In genomic region chr4:69170233-69171134, GRCh38 we compare ENCODE assay signal across 9 cellular contexts. TPM values are rescaled to one million over a fixed set of nuclear protein-coding genes. Genes with fewer than 3 reads are reported as not detected.
DNase-seq lines count a peak whose midpoint lies in the region; ATAC-seq and TF ChIP-seq lines count a peak whose summit lies in the region.
"Not testable (repeated sequence)": the region's sequence is repeated elsewhere in the genome, so short reads cannot be mapped to it uniquely, and the experiment has no call there.
"Had no signal": no experiment of that assay in that cellular context is flagged by ENCODE, and none has a peak within 500 bp of the region (broad histone marks: within the 10 kb centered on the region; RNA-seq: fewer than 3 reads in every experiment).

No MANE protein-coding gene starts in this region.

- ATAC-seq in GM21723 (IDR thresholded peaks at IDR 0.05; ENCODE audit: unreplicated experiment): peak; percentile 83
- ATAC-seq in HG03575 (IDR thresholded peaks at IDR 0.05; ENCODE audit: extremely low read depth, insufficient number of reproducible peaks, low FRiP score, unreplicated experiment): peak; percentile 57
- peak; percentile 38 to 55 for ATAC-seq in upper lobe of left lung (ENCODE audit: low FRiP score in 2 of 2)

- TF ChIP-seq CTCF in GM12864 (IDR thresholded peaks at IDR 0.05; ENCODE audit: low read depth, low read length, missing control alignments): peak; percentile 45
- peak; percentile 61 for TF ChIP-seq CTCF in epithelial cell of esophagus (IDR thresholded peaks at IDR 0.05; ENCODE audit: insufficient read depth, low read depth, low read length, missing control alignments)
- peak in 2 of 6 experiments; percentile 21 to 43 for TF ChIP-seq CTCF in upper lobe of left lung (IDR thresholded peaks at IDR 0.05)

- H3K27ac ChIP-seq in upper lobe of left lung: not testable (repeated sequence)

- not testable (repeated sequence) for H3K4me1 ChIP-seq in upper lobe of left lung

- H3K27me3 ChIP-seq in upper lobe of left lung: not testable (repeated sequence)

- not testable (repeated sequence) for DNase-seq in GM12864 (ENCODE audit: low read depth); upper lobe of left lung
- DNase-seq in NCI-H524 (lab: John Stamatoyannopoulos, UW) (peak; percentile 7 to 37), epithelial cell of esophagus (ENCODE audit: low read depth) (peak; percentile 39), lung microvascular endothelial cell (ENCODE audit: low read depth in 2 of 2) (peak; percentile 0 to 30)
- peak; percentile 48 for DNase-seq in activated CD4-positive, alpha-beta T cell treated with anti-CD3 and anti-CD28 coated beads for 48 hours

- not testable (repeated sequence) for H3K9me3 ChIP-seq in upper lobe of left lung

- H3K4me3 ChIP-seq in GM12864 (ENCODE audit: low read depth, low read length); epithelial cell of esophagus (ENCODE audit: low read length); upper lobe of left lung: not testable (repeated sequence)

- 31 to 46% methylated on average over 2 of the region's 2 CpGs for WGBS in upper lobe of left lung, 2 donors

- not testable (repeated sequence) for TF ChIP-seq EP300 in upper lobe of left lung (IDR thresholded peaks at IDR 0.05)

- not testable (repeated sequence) for TF ChIP-seq POLR2A in upper lobe of left lung (IDR thresholded peaks at IDR 0.05)

- H3K36me3 ChIP-seq in upper lobe of left lung: not testable (repeated sequence)

RNA-seq across cellular contexts. Expression of gene UGT2B11, which starts 44.1 kb away (rescaled TPM):
- total RNA-seq in lung microvascular endothelial cell: not detected in 2 replicates
- total RNA-seq in upper lobe of left lung: not detected
- total RNA-seq: T-cell had no signal
